1 cellular context compared by ENCODE assay signal in the genomic region with DNA sequence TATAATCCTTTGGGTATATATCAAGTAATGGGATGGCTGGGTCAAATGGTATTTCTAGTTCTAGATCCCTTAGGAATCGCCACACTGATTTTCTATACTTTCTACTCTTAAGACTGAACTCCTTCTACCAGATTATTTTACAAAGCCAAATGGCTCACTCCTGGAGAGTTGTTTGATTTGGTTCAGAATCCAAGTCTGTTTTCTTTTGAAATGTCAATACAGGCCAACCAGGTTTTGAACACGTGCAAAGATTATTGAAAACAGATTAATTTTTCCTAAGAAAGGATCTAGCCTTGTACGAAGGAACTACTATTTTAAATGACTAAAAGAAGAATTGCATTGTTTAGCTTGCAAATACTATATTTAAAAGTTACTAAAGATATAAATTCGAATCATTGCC.
A peak's percentile ranks its signal among the peaks of the same experiment; 100 is the strongest.
TF ChIP-seq lines count a peak whose summit lies in the region.

No MANE protein-coding gene starts in this region.

TF ChIP-seq in HepG2, 621 proteins besides CTCF, POLR2A, EP300 and RAD21 (continued from another document and continues in another):
- TF ChIP-seq, protein P1, sequence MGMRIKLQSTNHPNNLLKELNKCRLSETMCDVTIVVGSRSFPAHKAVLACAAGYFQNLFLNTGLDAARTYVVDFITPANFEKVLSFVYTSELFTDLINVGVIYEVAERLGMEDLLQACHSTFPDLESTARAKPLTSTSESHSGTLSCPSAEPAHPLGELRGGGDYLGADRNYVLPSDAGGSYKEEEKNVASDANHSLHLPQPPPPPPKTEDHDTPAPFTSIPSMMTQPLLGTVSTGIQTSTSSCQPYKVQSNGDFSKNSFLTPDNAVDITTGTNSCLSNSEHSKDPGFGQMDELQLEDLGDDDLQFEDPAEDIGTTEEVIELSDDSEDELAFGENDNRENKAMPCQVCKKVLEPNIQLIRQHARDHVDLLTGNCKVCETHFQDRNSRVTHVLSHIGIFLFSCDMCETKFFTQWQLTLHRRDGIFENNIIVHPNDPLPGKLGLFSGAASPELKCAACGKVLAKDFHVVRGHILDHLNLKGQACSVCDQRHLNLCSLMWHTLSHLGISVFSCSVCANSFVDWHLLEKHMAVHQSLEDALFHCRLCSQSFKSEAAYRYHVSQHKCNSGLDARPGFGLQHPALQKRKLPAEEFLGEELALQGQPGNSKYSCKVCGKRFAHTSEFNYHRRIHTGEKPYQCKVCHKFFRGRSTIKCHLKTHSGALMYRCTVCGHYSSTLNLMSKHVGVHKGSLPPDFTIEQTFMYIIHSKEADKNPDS (CRISPR knock-in tag; IDR thresholded peaks at IDR 0.05), result no peak
- TF ChIP-seq, protein P2, sequence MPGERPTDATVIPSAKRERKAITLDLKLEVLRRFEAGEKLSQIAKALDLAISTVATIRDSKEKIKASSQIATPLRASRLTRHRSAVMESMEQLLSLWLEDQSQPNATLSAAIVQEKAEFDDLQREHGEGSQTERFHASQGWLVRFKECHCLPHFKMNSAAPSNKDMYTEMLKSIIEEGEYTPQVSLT (CRISPR knock-in tag; IDR thresholded peaks at IDR 0.05; ENCODE audit: borderline replicate concordance, low read depth), result no peak
- TF ChIP-seq AGO1 (IDR thresholded peaks at IDR 0.05; ENCODE audit: low read depth, low read length, poor library complexity, severe bottlenecking) (no peak), NCOA1 (CRISPR knock-in tag; IDR thresholded peaks at IDR 0.05) (no peak), FOXA3 (CRISPR knock-in tag; IDR thresholded peaks at IDR 0.05) (peak; percentile 59; the same call in 1 of the 2 replicates), RBAK (CRISPR knock-in tag; IDR thresholded peaks at IDR 0.05) (no peak), ZNF598 (CRISPR knock-in tag; IDR thresholded peaks at IDR 0.05; ENCODE audit: borderline replicate concordance) (no peak), ARNTL (CRISPR knock-in tag; IDR thresholded peaks at IDR 0.05) (no peak), ZFP1 (CRISPR knock-in tag; IDR thresholded peaks at IDR 0.05) (no peak), TBX2 (CRISPR knock-in tag; IDR thresholded peaks at IDR 0.05; ENCODE audit: borderline replicate concordance) (no peak), FOXK2 (IDR thresholded peaks at IDR 0.05) (no peak), SMYD3 (CRISPR knock-in tag; IDR thresholded peaks at IDR 0.05) (no peak), ZNF382 (CRISPR knock-in tag; IDR thresholded peaks at IDR 0.05; ENCODE audit: borderline replicate concordance) (no peak), CAMTA2 (CRISPR knock-in tag; IDR thresholded peaks at IDR 0.05; ENCODE audit: borderline replicate concordance) (no peak), IKZF1 (IDR thresholded peaks at IDR 0.05) (no peak), ZNF883 (CRISPR knock-in tag; IDR thresholded peaks at IDR 0.05; ENCODE audit: not compliant biosample characterization) (no peak), DNMT3B (CRISPR knock-in tag; conservative IDR thresholded peaks at IDR 0.05) (no peak), XBP1 (CRISPR knock-in tag; IDR thresholded peaks at IDR 0.05) (no peak), NKX3-1 (CRISPR knock-in tag; IDR thresholded peaks at IDR 0.05) (0 out of 2 replicates have a peak, but pooled peaks have one; percentile 7), SP5 (CRISPR knock-in tag; IDR thresholded peaks at IDR 0.05; ENCODE audit: borderline replicate concordance, low read depth) (no peak), ZNF605 (CRISPR knock-in tag; IDR thresholded peaks at IDR 0.05) (no peak), SIN3B (IDR thresholded peaks at IDR 0.05; ENCODE audit: low read length) (no peak), NONO (IDR thresholded peaks at IDR 0.05) (no peak), NONO (CRISPR knock-in tag; conservative IDR thresholded peaks at IDR 0.05) (no peak), FOXA1 (IDR thresholded peaks at IDR 0.05) (no peak), FOXA1 (CRISPR knock-in tag; IDR thresholded peaks at IDR 0.05) (peak; percentile 39; the same call in 1 of the 2 replicates), SRSF9 (IDR thresholded peaks at IDR 0.05; ENCODE audit: borderline replicate concordance, insufficient read depth, low read depth, low read length, poor library complexity, severe bottlenecking) (no peak), THYN1 (CRISPR knock-in tag; IDR thresholded peaks at IDR 0.05; ENCODE audit: borderline replicate concordance, low read depth) (no peak), ZNF207 (IDR thresholded peaks at IDR 0.05; ENCODE audit: borderline replicate concordance) (no peak), ZBTB38 (CRISPR knock-in tag; IDR thresholded peaks at IDR 0.05) (no peak), ZSCAN29 (CRISPR knock-in tag; conservative IDR thresholded peaks at IDR 0.05) (no peak), STAG1 (CRISPR knock-in tag; IDR thresholded peaks at IDR 0.05) (no peak), ATF7-NPFF (CRISPR knock-in tag; IDR thresholded peaks at IDR 0.05; ENCODE audit: low read depth) (no peak), SP2 (CRISPR knock-in tag; IDR thresholded peaks at IDR 0.05) (no peak), ZMYM4 (CRISPR knock-in tag; IDR thresholded peaks at IDR 0.05) (no peak), ZFP41 (CRISPR knock-in tag; IDR thresholded peaks at IDR 0.05; ENCODE audit: borderline replicate concordance) (no peak), ZNF766 (CRISPR knock-in tag; IDR thresholded peaks at IDR 0.05; ENCODE audit: borderline replicate concordance) (no peak)
- TF ChIP-seq, protein P3, sequence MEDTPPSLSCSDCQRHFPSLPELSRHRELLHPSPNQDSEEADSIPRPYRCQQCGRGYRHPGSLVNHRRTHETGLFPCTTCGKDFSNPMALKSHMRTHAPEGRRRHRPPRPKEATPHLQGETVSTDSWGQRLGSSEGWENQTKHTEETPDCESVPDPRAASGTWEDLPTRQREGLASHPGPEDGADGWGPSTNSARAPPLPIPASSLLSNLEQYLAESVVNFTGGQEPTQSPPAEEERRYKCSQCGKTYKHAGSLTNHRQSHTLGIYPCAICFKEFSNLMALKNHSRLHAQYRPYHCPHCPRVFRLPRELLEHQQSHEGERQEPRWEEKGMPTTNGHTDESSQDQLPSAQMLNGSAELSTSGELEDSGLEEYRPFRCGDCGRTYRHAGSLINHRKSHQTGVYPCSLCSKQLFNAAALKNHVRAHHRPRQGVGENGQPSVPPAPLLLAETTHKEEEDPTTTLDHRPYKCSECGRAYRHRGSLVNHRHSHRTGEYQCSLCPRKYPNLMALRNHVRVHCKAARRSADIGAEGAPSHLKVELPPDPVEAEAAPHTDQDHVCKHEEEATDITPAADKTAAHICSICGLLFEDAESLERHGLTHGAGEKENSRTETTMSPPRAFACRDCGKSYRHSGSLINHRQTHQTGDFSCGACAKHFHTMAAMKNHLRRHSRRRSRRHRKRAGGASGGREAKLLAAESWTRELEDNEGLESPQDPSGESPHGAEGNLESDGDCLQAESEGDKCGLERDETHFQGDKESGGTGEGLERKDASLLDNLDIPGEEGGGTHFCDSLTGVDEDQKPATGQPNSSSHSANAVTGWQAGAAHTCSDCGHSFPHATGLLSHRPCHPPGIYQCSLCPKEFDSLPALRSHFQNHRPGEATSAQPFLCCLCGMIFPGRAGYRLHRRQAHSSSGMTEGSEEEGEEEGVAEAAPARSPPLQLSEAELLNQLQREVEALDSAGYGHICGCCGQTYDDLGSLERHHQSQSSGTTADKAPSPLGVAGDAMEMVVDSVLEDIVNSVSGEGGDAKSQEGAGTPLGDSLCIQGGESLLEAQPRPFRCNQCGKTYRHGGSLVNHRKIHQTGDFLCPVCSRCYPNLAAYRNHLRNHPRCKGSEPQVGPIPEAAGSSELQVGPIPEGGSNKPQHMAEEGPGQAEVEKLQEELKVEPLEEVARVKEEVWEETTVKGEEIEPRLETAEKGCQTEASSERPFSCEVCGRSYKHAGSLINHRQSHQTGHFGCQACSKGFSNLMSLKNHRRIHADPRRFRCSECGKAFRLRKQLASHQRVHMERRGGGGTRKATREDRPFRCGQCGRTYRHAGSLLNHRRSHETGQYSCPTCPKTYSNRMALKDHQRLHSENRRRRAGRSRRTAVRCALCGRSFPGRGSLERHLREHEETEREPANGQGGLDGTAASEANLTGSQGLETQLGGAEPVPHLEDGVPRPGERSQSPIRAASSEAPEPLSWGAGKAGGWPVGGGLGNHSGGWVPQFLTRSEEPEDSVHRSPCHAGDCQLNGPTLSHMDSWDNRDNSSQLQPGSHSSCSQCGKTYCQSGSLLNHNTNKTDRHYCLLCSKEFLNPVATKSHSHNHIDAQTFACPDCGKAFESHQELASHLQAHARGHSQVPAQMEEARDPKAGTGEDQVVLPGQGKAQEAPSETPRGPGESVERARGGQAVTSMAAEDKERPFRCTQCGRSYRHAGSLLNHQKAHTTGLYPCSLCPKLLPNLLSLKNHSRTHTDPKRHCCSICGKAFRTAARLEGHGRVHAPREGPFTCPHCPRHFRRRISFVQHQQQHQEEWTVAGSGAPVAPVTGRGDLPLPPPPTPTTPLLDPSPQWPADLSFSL (CRISPR knock-in tag; IDR thresholded peaks at IDR 0.05), result no peak
- TF ChIP-seq, protein P4, sequence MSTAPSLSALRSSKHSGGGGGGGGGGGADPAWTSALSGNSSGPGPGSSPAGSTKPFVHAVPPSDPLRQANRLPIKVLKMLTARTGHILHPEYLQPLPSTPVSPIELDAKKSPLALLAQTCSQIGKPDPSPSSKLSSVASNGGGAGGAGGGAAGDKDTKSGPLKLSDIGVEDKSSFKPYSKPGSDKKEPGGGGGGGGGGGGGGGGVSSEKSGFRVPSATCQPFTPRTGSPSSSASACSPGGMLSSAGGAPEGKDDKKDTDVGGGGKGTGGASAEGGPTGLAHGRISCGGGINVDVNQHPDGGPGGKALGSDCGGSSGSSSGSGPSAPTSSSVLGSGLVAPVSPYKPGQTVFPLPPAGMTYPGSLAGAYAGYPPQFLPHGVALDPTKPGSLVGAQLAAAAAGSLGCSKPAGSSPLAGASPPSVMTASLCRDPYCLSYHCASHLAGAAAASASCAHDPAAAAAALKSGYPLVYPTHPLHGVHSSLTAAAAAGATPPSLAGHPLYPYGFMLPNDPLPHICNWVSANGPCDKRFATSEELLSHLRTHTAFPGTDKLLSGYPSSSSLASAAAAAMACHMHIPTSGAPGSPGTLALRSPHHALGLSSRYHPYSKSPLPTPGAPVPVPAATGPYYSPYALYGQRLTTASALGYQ (CRISPR knock-in tag; IDR thresholded peaks at IDR 0.05), result no peak
- TF ChIP-seq, protein P5, sequence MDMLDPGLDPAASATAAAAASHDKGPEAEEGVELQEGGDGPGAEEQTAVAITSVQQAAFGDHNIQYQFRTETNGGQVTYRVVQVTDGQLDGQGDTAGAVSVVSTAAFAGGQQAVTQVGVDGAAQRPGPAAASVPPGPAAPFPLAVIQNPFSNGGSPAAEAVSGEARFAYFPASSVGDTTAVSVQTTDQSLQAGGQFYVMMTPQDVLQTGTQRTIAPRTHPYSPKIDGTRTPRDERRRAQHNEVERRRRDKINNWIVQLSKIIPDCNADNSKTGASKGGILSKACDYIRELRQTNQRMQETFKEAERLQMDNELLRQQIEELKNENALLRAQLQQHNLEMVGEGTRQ (IDR thresholded peaks at IDR 0.05; ENCODE audit: low read depth, low read length), result no peak
- TF ChIP-seq, protein P5 (CRISPR knock-in tag; IDR thresholded peaks at IDR 0.05; ENCODE audit: borderline replicate concordance), result no peak
- TF ChIP-seq, protein P6, sequence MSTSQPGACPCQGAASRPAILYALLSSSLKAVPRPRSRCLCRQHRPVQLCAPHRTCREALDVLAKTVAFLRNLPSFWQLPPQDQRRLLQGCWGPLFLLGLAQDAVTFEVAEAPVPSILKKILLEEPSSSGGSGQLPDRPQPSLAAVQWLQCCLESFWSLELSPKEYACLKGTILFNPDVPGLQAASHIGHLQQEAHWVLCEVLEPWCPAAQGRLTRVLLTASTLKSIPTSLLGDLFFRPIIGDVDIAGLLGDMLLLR (CRISPR knock-in tag; IDR thresholded peaks at IDR 0.05), result no peak
- TF ChIP-seq, protein P7, sequence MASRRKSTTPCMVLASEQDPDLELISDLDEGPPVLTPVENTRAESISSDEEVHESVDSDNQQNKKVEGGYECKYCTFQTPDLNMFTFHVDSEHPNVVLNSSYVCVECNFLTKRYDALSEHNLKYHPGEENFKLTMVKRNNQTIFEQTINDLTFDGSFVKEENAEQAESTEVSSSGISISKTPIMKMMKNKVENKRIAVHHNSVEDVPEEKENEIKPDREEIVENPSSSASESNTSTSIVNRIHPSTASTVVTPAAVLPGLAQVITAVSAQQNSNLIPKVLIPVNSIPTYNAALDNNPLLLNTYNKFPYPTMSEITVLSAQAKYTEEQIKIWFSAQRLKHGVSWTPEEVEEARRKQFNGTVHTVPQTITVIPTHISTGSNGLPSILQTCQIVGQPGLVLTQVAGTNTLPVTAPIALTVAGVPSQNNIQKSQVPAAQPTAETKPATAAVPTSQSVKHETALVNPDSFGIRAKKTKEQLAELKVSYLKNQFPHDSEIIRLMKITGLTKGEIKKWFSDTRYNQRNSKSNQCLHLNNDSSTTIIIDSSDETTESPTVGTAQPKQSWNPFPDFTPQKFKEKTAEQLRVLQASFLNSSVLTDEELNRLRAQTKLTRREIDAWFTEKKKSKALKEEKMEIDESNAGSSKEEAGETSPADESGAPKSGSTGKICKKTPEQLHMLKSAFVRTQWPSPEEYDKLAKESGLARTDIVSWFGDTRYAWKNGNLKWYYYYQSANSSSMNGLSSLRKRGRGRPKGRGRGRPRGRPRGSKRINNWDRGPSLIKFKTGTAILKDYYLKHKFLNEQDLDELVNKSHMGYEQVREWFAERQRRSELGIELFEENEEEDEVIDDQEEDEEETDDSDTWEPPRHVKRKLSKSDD (CRISPR knock-in tag; IDR thresholded peaks at IDR 0.05; ENCODE audit: low read depth), result no peak
- TF ChIP-seq, protein P8, sequence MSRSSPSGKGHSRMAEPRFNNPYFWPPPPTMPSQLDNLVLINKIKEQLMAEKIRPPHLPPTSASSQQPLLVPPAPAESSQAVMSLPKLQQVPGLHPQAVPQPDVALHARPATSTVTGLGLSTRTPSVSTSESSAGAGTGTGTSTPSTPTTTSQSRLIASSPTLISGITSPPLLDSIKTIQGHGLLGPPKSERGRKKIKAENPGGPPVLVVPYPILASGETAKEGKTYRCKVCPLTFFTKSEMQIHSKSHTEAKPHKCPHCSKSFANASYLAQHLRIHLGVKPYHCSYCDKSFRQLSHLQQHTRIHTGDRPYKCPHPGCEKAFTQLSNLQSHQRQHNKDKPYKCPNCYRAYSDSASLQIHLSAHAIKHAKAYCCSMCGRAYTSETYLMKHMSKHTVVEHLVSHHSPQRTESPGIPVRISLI (CRISPR knock-in tag; IDR thresholded peaks at IDR 0.05; ENCODE audit: borderline replicate concordance), result no peak
